Comparison of ENCODE assay signal across 1 cellular context in the genomic region with DNA sequence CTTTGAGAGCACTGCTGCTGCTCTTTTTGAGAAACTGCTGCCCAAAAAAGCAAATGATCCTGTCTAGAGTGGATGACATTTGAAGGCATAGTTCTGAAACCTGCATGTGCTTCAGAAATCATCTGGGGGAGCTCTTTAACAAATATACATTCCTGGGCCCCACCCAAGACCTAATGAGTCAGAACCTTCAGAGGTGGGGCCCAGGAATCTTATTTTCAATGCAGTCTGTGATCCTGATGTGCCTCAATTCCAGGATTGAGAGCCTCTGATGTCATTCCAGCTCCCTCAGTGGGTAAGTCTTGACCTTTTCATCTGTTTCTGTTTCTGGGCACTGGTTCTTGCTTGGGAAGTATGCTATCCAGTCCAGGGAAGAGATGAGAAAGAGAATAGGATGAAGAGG.
TF ChIP-seq lines count a peak whose summit lies in the region.

No MANE protein-coding gene starts in this region.

TF ChIP-seq in HEK293, 187 proteins besides CTCF, POLR2A, EP300 and RAD21 (continued from another document):
- TF ChIP-seq ZBTB20 (tag by site-specific recombination; IDR thresholded peaks at IDR 0.05) (peak; percentile 62), SCRT1 (tag by site-specific recombination; IDR thresholded peaks at IDR 0.05; ENCODE audit: borderline replicate concordance) (no peak)
